ENCODE assay signal across 8 cellular contexts in the genomic region with DNA sequence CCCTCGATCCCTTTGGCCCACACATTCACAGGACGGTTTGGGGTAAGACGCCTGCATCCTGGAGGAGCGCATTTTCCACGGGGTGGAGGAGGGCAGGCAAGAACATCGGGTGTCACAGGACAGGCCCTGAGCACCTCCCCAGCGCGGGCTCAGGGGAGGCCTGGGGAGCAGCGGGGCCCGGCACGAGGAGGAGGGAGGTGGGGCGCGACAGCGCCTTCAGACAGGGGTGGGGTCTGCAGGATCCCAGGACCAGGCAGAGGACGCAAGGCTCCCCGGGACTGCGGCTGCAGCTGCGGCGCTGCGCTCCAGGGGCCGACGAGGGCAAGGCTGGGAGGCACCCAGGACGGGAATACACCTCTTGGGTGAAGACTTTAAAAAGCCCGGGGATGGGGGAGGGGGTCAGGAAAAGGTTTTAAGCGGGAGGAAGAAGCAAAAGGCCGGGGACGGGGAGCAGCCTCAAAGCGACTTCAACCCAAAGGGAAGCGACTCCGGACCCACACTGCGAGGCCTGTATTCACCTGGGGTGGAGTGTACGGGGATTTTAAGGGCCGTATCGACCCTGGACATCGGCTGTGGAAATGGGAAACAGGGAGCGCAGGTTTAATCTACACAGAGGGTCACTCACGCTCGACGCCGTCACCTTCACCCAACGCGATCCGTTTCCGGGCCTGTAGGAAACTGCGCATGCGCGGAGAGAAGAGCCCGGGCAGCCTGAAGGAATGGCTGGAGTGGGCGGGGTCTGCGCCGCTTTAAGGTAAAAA.
DNase-seq lines count a peak whose midpoint lies in the region; ATAC-seq and TF ChIP-seq lines count a peak whose summit lies in the region.

A gene (minus strand): TSS at position 680 of the 761 bp plus-strand sequence. CDS start 10,234 bp downstream, outside the sequence.

- H3K27me3 ChIP-seq in muscle layer of duodenum (ENCODE audit: low read depth, low read length) = no peaks in the 10 kb centered on the region

- DNase-seq in D341Med (ENCODE audit: low spot score) = peak; percentile 93
- DNase-seq in NCI-H2196 (lab: John Stamatoyannopoulos, UW; ENCODE audit: unreplicated experiment) = peak; percentile 69
- DNase-seq in activated T-helper 1 cell treated with Interleukin-2 at 50 U/mL for 16 hours (ENCODE audit: low read depth) = peak; percentile 3
- DNase-seq in fibroblast of pulmonary artery (ENCODE audit: low read depth) = peak; percentile 57
- peak; percentile 20 to 27 for DNase-seq in stimulated activated CD8-positive, alpha-beta memory T cell treated with anti-CD3 and anti-CD28 coated beads, Interleukin-7, amount 100 ng/mL, for 4 hours (ENCODE audit: low read depth in 2 of 2)
- no peak for DNase-seq in GM19238 (ENCODE audit: insufficient read length, low spot score)

- peak within 1 kb of the TSS; percentile 45 for H3K27ac ChIP-seq in muscle layer of duodenum (ENCODE audit: low read length)

- peaks cover 0 to 5% of the 10 kb centered on the region in 2 donors for H3K4me1 ChIP-seq in muscle layer of duodenum (ENCODE audit: control insufficient read depth in 1 of 2, insufficient read depth in 2 of 2, low read length in 2 of 2)

- H3K36me3 ChIP-seq in muscle layer of duodenum (ENCODE audit: control insufficient read depth in 1 of 2, insufficient read depth in 2 of 2, low read length in 2 of 2) = no peaks in the 10 kb centered on the region

- H3K4me3 ChIP-seq in fibroblast of pulmonary artery (replicated peaks; ENCODE audit: low read depth, low read length) (peak within 1 kb of the TSS; percentile 47), muscle layer of duodenum (ENCODE audit: low read depth in 1 of 2, low read length in 2 of 2) (peak within 1 kb of the TSS; percentile 67 to 93)

- peaks cover 0 to 4% of the 10 kb centered on the region in 2 donors for H3K9me3 ChIP-seq in muscle layer of duodenum (ENCODE audit: control insufficient read depth in 1 of 2, low read length in 2 of 2)

- ATAC-seq in HG03159 (IDR thresholded peaks at IDR 0.05; ENCODE audit: unreplicated experiment) = no peak

- no peak for TF ChIP-seq CTCF in fibroblast of pulmonary artery (IDR thresholded peaks at IDR 0.05; ENCODE audit: low read length, missing control alignments)
